Comparison of ENCODE assay signal across 1 cellular context in the genomic region with DNA sequence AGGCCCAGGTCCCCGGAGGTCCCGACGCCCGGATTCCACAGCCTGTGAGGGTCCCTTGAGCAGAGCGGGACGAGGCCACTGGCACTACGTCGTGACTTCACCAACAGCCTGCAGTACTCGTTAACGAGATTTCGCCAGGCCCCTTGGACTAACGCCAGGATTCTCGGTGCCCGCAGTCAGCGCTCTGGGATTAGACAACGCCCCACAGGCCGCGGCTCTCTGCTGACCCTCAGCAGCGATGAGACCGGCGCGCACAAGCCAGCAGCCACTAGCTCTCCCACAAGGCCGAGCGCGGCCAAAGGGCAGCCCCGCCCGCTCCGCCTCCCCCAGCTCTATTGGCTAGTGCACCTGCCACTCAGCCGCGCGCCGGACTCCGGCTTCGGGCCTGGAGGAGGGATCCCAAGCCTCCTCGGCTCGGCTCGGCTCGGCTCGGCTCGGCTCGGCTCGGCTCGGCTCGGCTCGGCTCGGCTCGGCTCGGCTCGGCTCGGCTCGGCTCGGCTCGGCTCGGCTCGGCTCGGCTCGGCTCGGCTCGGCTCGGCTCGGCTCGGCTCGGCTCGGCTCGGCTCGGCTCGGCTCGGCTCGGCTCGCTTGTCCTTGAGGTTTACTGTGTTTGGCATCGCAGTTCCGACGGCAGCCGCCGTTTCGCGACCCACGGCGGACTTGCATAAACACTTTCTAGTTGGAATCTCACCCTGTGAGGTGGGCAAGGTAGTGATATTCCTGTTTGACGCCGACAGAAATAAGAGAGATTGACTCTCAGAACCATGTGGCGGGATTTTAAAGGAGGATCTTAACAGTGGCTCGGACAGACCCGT.
TF ChIP-seq lines count a peak whose summit lies in the region.

No MANE protein-coding gene starts in this region.

TF ChIP-seq in HepG2, 621 proteins besides CTCF, POLR2A, EP300 and RAD21 (continued from another document and continues in another):
- TF ChIP-seq, protein P1, sequence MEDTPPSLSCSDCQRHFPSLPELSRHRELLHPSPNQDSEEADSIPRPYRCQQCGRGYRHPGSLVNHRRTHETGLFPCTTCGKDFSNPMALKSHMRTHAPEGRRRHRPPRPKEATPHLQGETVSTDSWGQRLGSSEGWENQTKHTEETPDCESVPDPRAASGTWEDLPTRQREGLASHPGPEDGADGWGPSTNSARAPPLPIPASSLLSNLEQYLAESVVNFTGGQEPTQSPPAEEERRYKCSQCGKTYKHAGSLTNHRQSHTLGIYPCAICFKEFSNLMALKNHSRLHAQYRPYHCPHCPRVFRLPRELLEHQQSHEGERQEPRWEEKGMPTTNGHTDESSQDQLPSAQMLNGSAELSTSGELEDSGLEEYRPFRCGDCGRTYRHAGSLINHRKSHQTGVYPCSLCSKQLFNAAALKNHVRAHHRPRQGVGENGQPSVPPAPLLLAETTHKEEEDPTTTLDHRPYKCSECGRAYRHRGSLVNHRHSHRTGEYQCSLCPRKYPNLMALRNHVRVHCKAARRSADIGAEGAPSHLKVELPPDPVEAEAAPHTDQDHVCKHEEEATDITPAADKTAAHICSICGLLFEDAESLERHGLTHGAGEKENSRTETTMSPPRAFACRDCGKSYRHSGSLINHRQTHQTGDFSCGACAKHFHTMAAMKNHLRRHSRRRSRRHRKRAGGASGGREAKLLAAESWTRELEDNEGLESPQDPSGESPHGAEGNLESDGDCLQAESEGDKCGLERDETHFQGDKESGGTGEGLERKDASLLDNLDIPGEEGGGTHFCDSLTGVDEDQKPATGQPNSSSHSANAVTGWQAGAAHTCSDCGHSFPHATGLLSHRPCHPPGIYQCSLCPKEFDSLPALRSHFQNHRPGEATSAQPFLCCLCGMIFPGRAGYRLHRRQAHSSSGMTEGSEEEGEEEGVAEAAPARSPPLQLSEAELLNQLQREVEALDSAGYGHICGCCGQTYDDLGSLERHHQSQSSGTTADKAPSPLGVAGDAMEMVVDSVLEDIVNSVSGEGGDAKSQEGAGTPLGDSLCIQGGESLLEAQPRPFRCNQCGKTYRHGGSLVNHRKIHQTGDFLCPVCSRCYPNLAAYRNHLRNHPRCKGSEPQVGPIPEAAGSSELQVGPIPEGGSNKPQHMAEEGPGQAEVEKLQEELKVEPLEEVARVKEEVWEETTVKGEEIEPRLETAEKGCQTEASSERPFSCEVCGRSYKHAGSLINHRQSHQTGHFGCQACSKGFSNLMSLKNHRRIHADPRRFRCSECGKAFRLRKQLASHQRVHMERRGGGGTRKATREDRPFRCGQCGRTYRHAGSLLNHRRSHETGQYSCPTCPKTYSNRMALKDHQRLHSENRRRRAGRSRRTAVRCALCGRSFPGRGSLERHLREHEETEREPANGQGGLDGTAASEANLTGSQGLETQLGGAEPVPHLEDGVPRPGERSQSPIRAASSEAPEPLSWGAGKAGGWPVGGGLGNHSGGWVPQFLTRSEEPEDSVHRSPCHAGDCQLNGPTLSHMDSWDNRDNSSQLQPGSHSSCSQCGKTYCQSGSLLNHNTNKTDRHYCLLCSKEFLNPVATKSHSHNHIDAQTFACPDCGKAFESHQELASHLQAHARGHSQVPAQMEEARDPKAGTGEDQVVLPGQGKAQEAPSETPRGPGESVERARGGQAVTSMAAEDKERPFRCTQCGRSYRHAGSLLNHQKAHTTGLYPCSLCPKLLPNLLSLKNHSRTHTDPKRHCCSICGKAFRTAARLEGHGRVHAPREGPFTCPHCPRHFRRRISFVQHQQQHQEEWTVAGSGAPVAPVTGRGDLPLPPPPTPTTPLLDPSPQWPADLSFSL (CRISPR knock-in tag; IDR thresholded peaks at IDR 0.05): no peak
- peak; percentile 29; the same call in 1 of the 2 replicates for TF ChIP-seq ELF1 (CRISPR knock-in tag; IDR thresholded peaks at IDR 0.05)
- TF ChIP-seq ZNF672 (CRISPR knock-in tag; IDR thresholded peaks at IDR 0.05): no peak
- TF ChIP-seq, protein P2, sequence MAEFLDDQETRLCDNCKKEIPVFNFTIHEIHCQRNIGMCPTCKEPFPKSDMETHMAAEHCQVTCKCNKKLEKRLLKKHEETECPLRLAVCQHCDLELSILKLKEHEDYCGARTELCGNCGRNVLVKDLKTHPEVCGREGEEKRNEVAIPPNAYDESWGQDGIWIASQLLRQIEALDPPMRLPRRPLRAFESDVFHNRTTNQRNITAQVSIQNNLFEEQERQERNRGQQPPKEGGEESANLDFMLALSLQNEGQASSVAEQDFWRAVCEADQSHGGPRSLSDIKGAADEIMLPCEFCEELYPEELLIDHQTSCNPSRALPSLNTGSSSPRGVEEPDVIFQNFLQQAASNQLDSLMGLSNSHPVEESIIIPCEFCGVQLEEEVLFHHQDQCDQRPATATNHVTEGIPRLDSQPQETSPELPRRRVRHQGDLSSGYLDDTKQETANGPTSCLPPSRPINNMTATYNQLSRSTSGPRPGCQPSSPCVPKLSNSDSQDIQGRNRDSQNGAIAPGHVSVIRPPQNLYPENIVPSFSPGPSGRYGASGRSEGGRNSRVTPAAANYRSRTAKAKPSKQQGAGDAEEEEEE (CRISPR knock-in tag; IDR thresholded peaks at IDR 0.05; ENCODE audit: borderline replicate concordance): no peak
- TF ChIP-seq, protein P3, sequence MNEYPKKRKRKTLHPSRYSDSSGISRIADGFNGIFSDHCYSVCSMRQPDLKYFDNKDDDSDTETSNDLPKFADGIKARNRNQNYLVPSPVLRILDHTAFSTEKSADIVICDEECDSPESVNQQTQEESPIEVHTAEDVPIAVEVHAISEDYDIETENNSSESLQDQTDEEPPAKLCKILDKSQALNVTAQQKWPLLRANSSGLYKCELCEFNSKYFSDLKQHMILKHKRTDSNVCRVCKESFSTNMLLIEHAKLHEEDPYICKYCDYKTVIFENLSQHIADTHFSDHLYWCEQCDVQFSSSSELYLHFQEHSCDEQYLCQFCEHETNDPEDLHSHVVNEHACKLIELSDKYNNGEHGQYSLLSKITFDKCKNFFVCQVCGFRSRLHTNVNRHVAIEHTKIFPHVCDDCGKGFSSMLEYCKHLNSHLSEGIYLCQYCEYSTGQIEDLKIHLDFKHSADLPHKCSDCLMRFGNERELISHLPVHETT (CRISPR knock-in tag; conservative IDR thresholded peaks at IDR 0.05): peak; percentile 62; the same call in 1 of the 2 replicates
- TF ChIP-seq HES4 (CRISPR knock-in tag; IDR thresholded peaks at IDR 0.05; ENCODE audit: borderline replicate concordance): no peak
- TF ChIP-seq THYN1 (CRISPR knock-in tag; IDR thresholded peaks at IDR 0.05; ENCODE audit: borderline replicate concordance, low read depth): no peak
- no peak for TF ChIP-seq RBAK (CRISPR knock-in tag; IDR thresholded peaks at IDR 0.05)
- peak; percentile 87 for TF ChIP-seq YEATS4 (CRISPR knock-in tag; IDR thresholded peaks at IDR 0.05; ENCODE audit: borderline replicate concordance)
- TF ChIP-seq SOX13 (IDR thresholded peaks at IDR 0.05): 0 out of 2 replicates have a peak, but pooled peaks have one; percentile 21
- peak in 1 of 2 experiments; percentile 52; a peak in 2 of 4 replicates for TF ChIP-seq SOX13 (CRISPR knock-in tag; conservative IDR thresholded peaks at IDR 0.05 in 1 of 2, IDR thresholded peaks at IDR 0.05 in 1 of 2)
- TF ChIP-seq NCOA2 (CRISPR knock-in tag; IDR thresholded peaks at IDR 0.05): peak; percentile 44
- TF ChIP-seq PPARG (CRISPR knock-in tag; conservative IDR thresholded peaks at IDR 0.05): peak; percentile 56
- TF ChIP-seq MAZ (IDR thresholded peaks at IDR 0.05; ENCODE audit: borderline replicate concordance, low read depth, low read length): peak; percentile 28; the same call in 1 of the 2 replicates
- peak; percentile 86; the same call in 1 of the 2 replicates for TF ChIP-seq MAZ (CRISPR knock-in tag; IDR thresholded peaks at IDR 0.05; ENCODE audit: low read depth)
- TF ChIP-seq BCL6 (CRISPR knock-in tag; IDR thresholded peaks at IDR 0.05): peak; percentile 37; the same call in 1 of the 2 replicates
- TF ChIP-seq, protein P4, sequence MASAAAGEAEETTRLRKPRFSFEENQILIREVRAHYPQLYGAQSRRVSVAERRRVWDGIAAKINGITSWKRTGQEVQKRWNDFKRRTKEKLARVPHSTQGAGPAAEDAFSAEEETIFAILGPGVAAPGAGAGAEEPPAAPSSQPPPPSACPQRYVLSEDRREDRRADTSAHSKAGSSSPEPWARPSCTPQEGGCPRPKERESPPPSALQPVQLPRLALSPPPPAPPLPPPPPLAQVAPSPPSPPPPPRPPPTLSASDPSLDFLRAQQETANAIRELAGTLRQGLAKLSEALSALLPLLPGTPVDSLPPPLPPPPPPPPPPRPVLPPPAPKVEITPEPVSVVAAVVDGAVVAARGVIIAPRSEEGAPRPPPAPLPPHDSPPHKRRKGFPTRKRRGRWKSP (CRISPR knock-in tag; IDR thresholded peaks at IDR 0.05): no peak; the same call in 1 of the 2 replicates
- TF ChIP-seq MYNN (CRISPR knock-in tag; IDR thresholded peaks at IDR 0.05; ENCODE audit: low read depth): 0 out of 2 replicates have a peak, but pooled peaks have one; percentile 52
- TF ChIP-seq SALL1 (CRISPR knock-in tag; IDR thresholded peaks at IDR 0.05): peak; percentile 82
- TF ChIP-seq ZSCAN31 (CRISPR knock-in tag; IDR thresholded peaks at IDR 0.05; ENCODE audit: low read depth): peak; percentile 72; the same call in 1 of the 2 replicates
- TF ChIP-seq, protein P5, sequence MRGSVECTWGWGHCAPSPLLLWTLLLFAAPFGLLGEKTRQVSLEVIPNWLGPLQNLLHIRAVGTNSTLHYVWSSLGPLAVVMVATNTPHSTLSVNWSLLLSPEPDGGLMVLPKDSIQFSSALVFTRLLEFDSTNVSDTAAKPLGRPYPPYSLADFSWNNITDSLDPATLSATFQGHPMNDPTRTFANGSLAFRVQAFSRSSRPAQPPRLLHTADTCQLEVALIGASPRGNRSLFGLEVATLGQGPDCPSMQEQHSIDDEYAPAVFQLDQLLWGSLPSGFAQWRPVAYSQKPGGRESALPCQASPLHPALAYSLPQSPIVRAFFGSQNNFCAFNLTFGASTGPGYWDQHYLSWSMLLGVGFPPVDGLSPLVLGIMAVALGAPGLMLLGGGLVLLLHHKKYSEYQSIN (CRISPR knock-in tag; IDR thresholded peaks at IDR 0.05; ENCODE audit: borderline replicate concordance): no peak
- no peak for TF ChIP-seq ADNP (CRISPR knock-in tag; IDR thresholded peaks at IDR 0.05)
- TF ChIP-seq ZNF460 (CRISPR knock-in tag; IDR thresholded peaks at IDR 0.05; ENCODE audit: borderline replicate concordance): no peak
- TF ChIP-seq IKZF1 (IDR thresholded peaks at IDR 0.05): no peak
- TF ChIP-seq RORA (CRISPR knock-in tag; IDR thresholded peaks at IDR 0.05): no peak
- no peak for TF ChIP-seq PLRG1 (conservative IDR thresholded peaks at IDR 0.05)
- TF ChIP-seq JUN (CRISPR knock-in tag; IDR thresholded peaks at IDR 0.05): 0 out of 2 replicates have a peak, but pooled peaks have one; percentile 32
- TF ChIP-seq SMAD9 (CRISPR knock-in tag; IDR thresholded peaks at IDR 0.05): 0 out of 2 replicates have a peak, but pooled peaks have one; percentile 72
- TF ChIP-seq TBP (CRISPR knock-in tag; IDR thresholded peaks at IDR 0.05): no peak; the same call in 1 of the 2 replicates
- peak; percentile 82; the same call in 1 of the 2 replicates for TF ChIP-seq ZIK1 (CRISPR knock-in tag; IDR thresholded peaks at IDR 0.05; ENCODE audit: borderline replicate concordance, low read depth)
- TF ChIP-seq, protein P6, sequence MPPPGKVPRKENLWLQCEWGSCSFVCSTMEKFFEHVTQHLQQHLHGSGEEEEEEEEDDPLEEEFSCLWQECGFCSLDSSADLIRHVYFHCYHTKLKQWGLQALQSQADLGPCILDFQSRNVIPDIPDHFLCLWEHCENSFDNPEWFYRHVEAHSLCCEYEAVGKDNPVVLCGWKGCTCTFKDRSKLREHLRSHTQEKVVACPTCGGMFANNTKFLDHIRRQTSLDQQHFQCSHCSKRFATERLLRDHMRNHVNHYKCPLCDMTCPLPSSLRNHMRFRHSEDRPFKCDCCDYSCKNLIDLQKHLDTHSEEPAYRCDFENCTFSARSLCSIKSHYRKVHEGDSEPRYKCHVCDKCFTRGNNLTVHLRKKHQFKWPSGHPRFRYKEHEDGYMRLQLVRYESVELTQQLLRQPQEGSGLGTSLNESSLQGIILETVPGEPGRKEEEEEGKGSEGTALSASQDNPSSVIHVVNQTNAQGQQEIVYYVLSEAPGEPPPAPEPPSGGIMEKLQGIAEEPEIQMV (CRISPR knock-in tag; IDR thresholded peaks at IDR 0.05; ENCODE audit: low read depth): peak; percentile 60; the same call in 1 of the 2 replicates
- TF ChIP-seq, protein P7, sequence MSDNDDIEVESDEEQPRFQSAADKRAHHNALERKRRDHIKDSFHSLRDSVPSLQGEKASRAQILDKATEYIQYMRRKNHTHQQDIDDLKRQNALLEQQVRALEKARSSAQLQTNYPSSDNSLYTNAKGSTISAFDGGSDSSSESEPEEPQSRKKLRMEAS (IDR thresholded peaks at IDR 0.05): peak; percentile 88
- no peak for TF ChIP-seq SMARCE1 (IDR thresholded peaks at IDR 0.05; ENCODE audit: borderline replicate concordance)
- TF ChIP-seq, protein P8, sequence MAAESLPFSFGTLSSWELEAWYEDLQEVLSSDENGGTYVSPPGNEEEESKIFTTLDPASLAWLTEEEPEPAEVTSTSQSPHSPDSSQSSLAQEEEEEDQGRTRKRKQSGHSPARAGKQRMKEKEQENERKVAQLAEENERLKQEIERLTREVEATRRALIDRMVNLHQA (CRISPR knock-in tag; IDR thresholded peaks at IDR 0.05): no peak
- peak; percentile 77 for TF ChIP-seq RXRA (CRISPR knock-in tag; IDR thresholded peaks at IDR 0.05)
- peak; percentile 61; the same call in 1 of the 2 replicates for TF ChIP-seq ZNF205 (CRISPR knock-in tag; IDR thresholded peaks at IDR 0.05)
- TF ChIP-seq ZNF619 (CRISPR knock-in tag; IDR thresholded peaks at IDR 0.05): peak; percentile 94
- TF ChIP-seq DNMT1 (CRISPR knock-in tag; IDR thresholded peaks at IDR 0.05): no peak
- peak; percentile 49 for TF ChIP-seq FOXA3 (CRISPR knock-in tag; IDR thresholded peaks at IDR 0.05)
- no peak; the same call in 1 of the 2 replicates for TF ChIP-seq SALL2 (CRISPR knock-in tag; IDR thresholded peaks at IDR 0.05)
- no peak for TF ChIP-seq ONECUT2 (CRISPR knock-in tag; IDR thresholded peaks at IDR 0.05)
- no peak for TF ChIP-seq SCMH1 (CRISPR knock-in tag; IDR thresholded peaks at IDR 0.05; ENCODE audit: borderline replicate concordance)
- no peak for TF ChIP-seq PHB2 (IDR thresholded peaks at IDR 0.05; ENCODE audit: partially characterized antibody)
